In the genomic region with DNA sequence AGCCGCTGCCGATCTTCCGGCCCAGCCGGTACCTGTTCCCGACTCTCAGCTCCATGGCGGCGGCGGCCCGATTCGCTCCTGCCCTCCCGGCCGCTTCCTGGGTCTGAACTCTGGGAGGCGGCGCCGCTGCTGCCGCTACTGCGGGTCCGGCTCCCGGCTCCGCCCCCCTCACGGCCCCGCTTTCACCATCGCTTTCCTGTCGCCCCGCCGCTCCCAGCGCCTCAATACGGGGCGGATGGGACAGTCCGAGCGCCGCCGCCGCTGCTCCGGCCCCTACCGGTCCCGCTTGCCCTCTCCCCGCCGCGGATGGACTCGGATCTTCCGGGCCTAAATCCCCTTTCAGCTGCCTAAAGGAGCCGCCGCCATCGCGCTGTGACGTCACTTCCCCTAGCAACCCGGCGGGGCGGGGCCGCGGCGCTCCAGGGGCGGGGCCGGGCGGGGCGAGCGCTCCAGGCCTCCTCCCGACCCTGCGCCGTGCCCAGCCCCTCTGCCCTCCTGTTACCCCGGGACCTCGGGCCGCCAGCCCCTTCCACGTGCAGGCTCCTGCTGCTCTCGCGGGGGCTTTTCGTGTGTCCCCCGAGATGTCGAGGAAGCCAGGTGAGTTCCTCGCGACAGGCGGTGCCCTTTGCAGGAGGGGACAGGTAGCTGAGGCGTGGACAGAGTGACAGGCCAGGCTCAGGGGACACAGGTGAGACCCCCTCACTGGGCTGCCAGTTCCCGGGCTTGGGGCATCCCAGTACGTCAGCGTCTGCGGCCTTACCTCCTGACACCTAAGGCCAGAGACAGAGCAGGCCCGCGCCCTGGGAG, we compare ENCODE assay signal across 8 cellular contexts. TPM values are rescaled to one million over a fixed set of nuclear protein-coding genes. Genes with fewer than 3 reads are reported as not detected.
DNase-seq lines count a peak whose midpoint lies in the region; ATAC-seq, FAIRE-seq and TF ChIP-seq lines count a peak whose summit lies in the region.

Gene CSNK1D, minus strand, starts transcription at position 374 of the 807 bp plus-strand sequence. Its CDS starts 319 bp downstream, at position 55.

- H3K27ac ChIP-seq in astrocyte (ENCODE audit: low read depth, low read length) (peak within 1 kb of the TSS; percentile 93), vagina (peak within 1 kb of the TSS; percentile 98)

- peaks cover 47% of the 10 kb centered on the region for H3K79me2 ChIP-seq in astrocyte (ENCODE audit: insufficient read depth, low read length)

- H3K9me3 ChIP-seq in astrocyte (ENCODE audit: insufficient read depth, low read depth, low read length) = no peaks in the 10 kb centered on the region
- no peaks in the 10 kb centered on the region for H3K9me3 ChIP-seq in vagina

- peak within 1 kb of the TSS; percentile 95 for H2AFZ ChIP-seq in astrocyte (ENCODE audit: low read depth, low read length)

- peaks cover 6% of the 10 kb centered on the region for H3K36me3 ChIP-seq in astrocyte (ENCODE audit: insufficient read depth, low read length)
- peaks cover 0 to 15% of the 10 kb centered on the region in 2 donors for H3K36me3 ChIP-seq in vagina

- TF ChIP-seq CTCF in astrocyte (IDR thresholded peaks at IDR 0.05; ENCODE audit: insufficient read depth, low read depth, low read length) = no peak
- peak in 1 of 3 experiments; percentile 14 for TF ChIP-seq CTCF in vagina (IDR thresholded peaks at IDR 0.05)

- H3K27ac Mint-ChIP-seq in astrocyte (ENCODE audit: unreplicated experiment) = peak within 1 kb of the TSS; percentile 98

- H3K4me3 ChIP-seq in astrocyte (ENCODE audit: insufficient read depth, low read depth, low read length) (peak within 1 kb of the TSS; percentile 79), vagina (peak within 1 kb of the TSS; percentile 57 to 90)

- no peaks in the 10 kb centered on the region for H3K27me3 Mint-ChIP-seq in astrocyte (ENCODE audit: low read depth, unreplicated experiment)

- peak; percentile 52 for DNase-seq in NCI-H2029 treated with DMSO at 0.1 percent for 48 hours (lab: John Stamatoyannopoulos, UW)
- peak; percentile 80 for DNase-seq in T1000 (lab: John Stamatoyannopoulos, UW)
- peak; percentile 65 for DNase-seq in astrocyte (ENCODE audit: low read depth)
- peak; percentile 97 for DNase-seq in hepatic stellate cell (ENCODE audit: low spot score)
- peak; percentile 47 for DNase-seq in renal cortical epithelial cell (ENCODE audit: low read depth)
- no peak for DNase-seq in vagina (ENCODE audit: extremely low spot score in 2 of 2)

- peak within 1 kb of the TSS; percentile 89 for H3K4me2 ChIP-seq in astrocyte (ENCODE audit: low read length)

- H3K4me3 Mint-ChIP-seq in astrocyte (ENCODE audit: unreplicated experiment) = peak within 1 kb of the TSS; percentile 93

- no peaks in the 10 kb centered on the region for H3K27me3 ChIP-seq in astrocyte (ENCODE audit: insufficient read depth, low read length)
- no peaks in the 10 kb centered on the region for H3K27me3 ChIP-seq in vagina

- H4K20me1 ChIP-seq in astrocyte (ENCODE audit: insufficient read depth, low read length) = peaks cover 41% of the 10 kb centered on the region

- intact Hi-C loops in vagina (cut with DNase I) = no loop called here

- peaks cover 15% of the 10 kb centered on the region for H3K4me1 ChIP-seq in astrocyte (ENCODE audit: insufficient read depth, low read length)
- peaks cover 59% of the 10 kb centered on the region for H3K4me1 ChIP-seq in vagina

- H3K9me3 Mint-ChIP-seq in astrocyte (ENCODE audit: unreplicated experiment) = no peaks in the 10 kb centered on the region

- peak within 1 kb of the TSS; percentile 90 for H3K9ac ChIP-seq in astrocyte (ENCODE audit: low read length)

- peak; percentile 69 for TF ChIP-seq POLR2A in GM15510 (IDR thresholded peaks at IDR 0.05; ENCODE audit: borderline replicate concordance, extremely low read depth, insufficient read length)
- peak in 1 of 2 donors; percentile 79 for TF ChIP-seq POLR2A in vagina (IDR thresholded peaks at IDR 0.05)

- H3K36me3 Mint-ChIP-seq in astrocyte (ENCODE audit: low read depth, unreplicated experiment) = peaks cover 19% of the 10 kb centered on the region

- FAIRE-seq in astrocyte (lab: Jason Lieb, UNC) = no peak

- peaks cover 21% of the 10 kb centered on the region for H3K4me1 Mint-ChIP-seq in astrocyte (ENCODE audit: low read depth, unreplicated experiment)

- ATAC-seq in HG02938 (IDR thresholded peaks at IDR 0.05; ENCODE audit: unreplicated experiment) = peak; percentile 69

RNA-seq across cellular contexts. Expression of gene CSNK1D, which starts in this region (rescaled TPM):
- total RNA-seq in astrocyte = 146 and 153 TPM in 2 replicates
- 55.4 and 115 TPM in 2 replicates for total RNA-seq in renal cortical epithelial cell
- total RNA-seq in vagina = 67.8 TPM

Comparison
In these comparisons a context has a peak if more than half of its experiments do, and no peak if none do; other contexts are left out.
1. DNase-seq: peak in NCI-H2029 treated with DMSO at 0.1 percent for 48 hours (single experiment), T1000 (single experiment), astrocyte (single experiment), hepatic stellate cell (single experiment) and renal cortical epithelial cell (single experiment); none in vagina (0 of 2).